Comparison of ENCODE assay signal across 8 cellular contexts in the genomic region with DNA sequence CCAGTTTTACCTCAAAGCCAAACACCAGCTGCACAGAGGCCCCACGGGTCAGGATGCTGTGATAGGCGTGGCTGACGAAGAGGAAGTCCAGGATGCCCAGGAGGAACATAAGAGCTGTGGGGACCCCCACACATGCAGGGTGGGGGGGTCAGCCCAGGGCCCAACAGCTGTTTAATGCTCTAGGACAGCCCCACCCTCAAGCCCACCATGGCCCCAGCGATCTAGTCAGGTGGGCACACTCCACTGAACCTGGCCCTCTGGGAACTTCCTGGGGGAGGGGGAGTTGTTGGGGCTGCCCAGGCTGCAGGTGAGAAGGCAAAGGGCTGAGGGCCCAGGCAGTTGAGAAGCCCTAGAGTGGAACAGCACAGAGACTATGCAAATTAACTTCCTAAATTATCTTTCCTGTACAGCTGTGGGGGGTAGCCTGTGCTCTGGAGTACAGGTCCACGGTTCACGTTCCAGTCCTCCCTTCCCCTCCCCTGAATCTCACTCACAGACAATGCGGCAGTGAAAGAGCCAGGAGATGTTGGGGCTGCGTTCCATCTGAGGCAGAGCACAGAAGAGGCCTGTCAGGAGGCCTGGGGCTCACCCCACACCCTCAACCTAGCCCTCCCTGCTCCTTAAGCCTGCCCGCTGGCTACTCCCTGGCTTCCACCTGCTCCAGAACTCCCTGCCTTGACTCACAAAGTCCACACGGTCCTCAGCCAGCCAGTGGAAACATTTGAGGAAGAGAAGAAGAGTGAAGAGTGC. TPM values are rescaled to one million over a fixed set of nuclear protein-coding genes. Genes with fewer than 3 reads are reported as not detected.
DNase-seq lines count a peak whose midpoint lies in the region; ATAC-seq and TF ChIP-seq lines count a peak whose summit lies in the region.

No MANE protein-coding gene starts in this region.

- TF ChIP-seq CTCF in DND-41 (IDR thresholded peaks at IDR 0.05; ENCODE audit: borderline replicate concordance, extremely low read depth, low read length, poor library complexity, severe bottlenecking) = no peak
- no peak for TF ChIP-seq CTCF in nephron (IDR thresholded peaks at IDR 0.05; ENCODE audit: unreplicated experiment in 3 of 3)

- H3K36me3 ChIP-seq in DND-41 (ENCODE audit: insufficient read depth, low read length) = peaks cover 56% of the 10 kb centered on the region

- H3K4me2 ChIP-seq in DND-41 (ENCODE audit: insufficient read depth, low read length) = peak overlapping the region; percentile 83

- ATAC-seq in DND-41 (ENCODE audit: insufficient read depth, low read depth) = no peak
- ATAC-seq in GM21723 (IDR thresholded peaks at IDR 0.05; ENCODE audit: unreplicated experiment) = peak; percentile 43
- ATAC-seq in left lobe of liver = no peak
- ATAC-seq in GM18870 (IDR thresholded peaks at IDR 0.05; ENCODE audit: unreplicated experiment) = no peak

- H3K27me3 ChIP-seq in DND-41 (ENCODE audit: insufficient read depth, low read length, poor library complexity) = no peaks in the 10 kb centered on the region

- peak overlapping the region; percentile 97 for H3K27ac Mint-ChIP-seq in activated T-helper 1 cell treated with anti-CD3 and anti-CD28 coated beads, Interleukin-12 subunit alpha, Interleukin-12 subunit beta, Interleukin-2, Interleukin-4 antibody, amounts not matched to agents 30 ng/mL and 10 ng/mL and 1 ng/mL, durations not matched to agents 14 hours and 24 hours and 36 hours
- H3K27ac Mint-ChIP-seq in nephron = peak overlapping the region; percentile 100

- H3K4me3 Mint-ChIP-seq in activated T-helper 1 cell treated with anti-CD3 and anti-CD28 coated beads, Interleukin-12 subunit alpha, Interleukin-12 subunit beta, Interleukin-2, Interleukin-4 antibody, amounts not matched to agents 30 ng/mL and 10 ng/mL and 1 ng/mL, durations not matched to agents 14 hours and 24 hours and 36 hours = peak overlapping the region; percentile 97
- peak overlapping the region; percentile 99 to 100 (median 100) for H3K4me3 Mint-ChIP-seq in nephron

- peaks cover 26% of the 10 kb centered on the region for H3K79me2 ChIP-seq in DND-41 (ENCODE audit: insufficient read depth, low read length)

- peaks cover 16% of the 10 kb centered on the region for H3K36me3 Mint-ChIP-seq in activated T-helper 1 cell treated with anti-CD3 and anti-CD28 coated beads, Interleukin-12 subunit alpha, Interleukin-12 subunit beta, Interleukin-2, Interleukin-4 antibody, amounts not matched to agents 30 ng/mL and 10 ng/mL and 1 ng/mL, durations not matched to agents 14 hours and 24 hours and 36 hours (ENCODE audit: low read depth)
- peaks cover 9% of the 10 kb centered on the region for H3K36me3 Mint-ChIP-seq in nephron (ENCODE audit: low read depth)

- peak overlapping the region; percentile 82; the same call in 1 of the 2 replicates for H3K9ac ChIP-seq in DND-41 (ENCODE audit: low read depth, low read length)

- peak overlapping the region in 1 of 2 experiments; percentile 86; a peak in 3 of 4 replicates for H3K4me3 ChIP-seq in DND-41 (ENCODE audit: low read depth in 1 of 2, low read length in 2 of 2)

- DNase-seq in DND-41 = no peak
- no peak for DNase-seq in activated T-helper 1 cell treated with anti-CD3 and anti-CD28 coated beads, Interleukin-12 subunit alpha, Interleukin-12 subunit beta, Interleukin-2, Interleukin-4 antibody, amounts not matched to agents 30 ng/mL and 10 ng/mL and 1 ng/mL, durations not matched to agents 14 hours and 24 hours and 36 hours (ENCODE audit: low spot score)
- DNase-seq in NCI-H2107 (lab: John Stamatoyannopoulos, UW) = no peak
- no peak for DNase-seq in hippocampal formation (lab: John Stamatoyannopoulos, UW)
- DNase-seq in left lobe of liver (ENCODE audit: low spot score) = no peak

- H2AFZ ChIP-seq in DND-41 (ENCODE audit: low read depth, low read length) = no peak overlapping the region

- intact Hi-C loops in activated T-helper 1 cell treated with anti-CD3 and anti-CD28 coated beads, Interleukin-12 subunit alpha, Interleukin-12 subunit beta, Interleukin-2, Interleukin-4 antibody, amounts not matched to agents 30 ng/mL and 10 ng/mL and 1 ng/mL, durations not matched to agents 14 hours and 24 hours and 36 hours (cut with micrococcal nuclease) = no loop called here

- no peak overlapping the region for H3K27ac ChIP-seq in DND-41 (ENCODE audit: low read length)

- no peaks in the 10 kb centered on the region for H3K9me3 Mint-ChIP-seq in activated T-helper 1 cell treated with anti-CD3 and anti-CD28 coated beads, Interleukin-12 subunit alpha, Interleukin-12 subunit beta, Interleukin-2, Interleukin-4 antibody, amounts not matched to agents 30 ng/mL and 10 ng/mL and 1 ng/mL, durations not matched to agents 14 hours and 24 hours and 36 hours
- H3K9me3 Mint-ChIP-seq in nephron = no peaks in the 10 kb centered on the region

- H3K9me3 ChIP-seq in DND-41 (ENCODE audit: insufficient read depth, low read length, severe bottlenecking) = no peaks in the 10 kb centered on the region

- no peaks in the 10 kb centered on the region for H3K27me3 Mint-ChIP-seq in activated T-helper 1 cell treated with anti-CD3 and anti-CD28 coated beads, Interleukin-12 subunit alpha, Interleukin-12 subunit beta, Interleukin-2, Interleukin-4 antibody, amounts not matched to agents 30 ng/mL and 10 ng/mL and 1 ng/mL, durations not matched to agents 14 hours and 24 hours and 36 hours (ENCODE audit: insufficient read depth)
- H3K27me3 Mint-ChIP-seq in nephron (ENCODE audit: low read depth) = peaks cover 5% of the 10 kb centered on the region

- peaks cover 21% of the 10 kb centered on the region for H4K20me1 ChIP-seq in DND-41 (ENCODE audit: insufficient read depth, low read length)

- peaks cover 29% of the 10 kb centered on the region for H3K4me1 ChIP-seq in DND-41 (ENCODE audit: insufficient read depth, low read length)

- H3K4me1 Mint-ChIP-seq in activated T-helper 1 cell treated with anti-CD3 and anti-CD28 coated beads, Interleukin-12 subunit alpha, Interleukin-12 subunit beta, Interleukin-2, Interleukin-4 antibody, amounts not matched to agents 30 ng/mL and 10 ng/mL and 1 ng/mL, durations not matched to agents 14 hours and 24 hours and 36 hours (ENCODE audit: low read depth) = peaks cover 32% of the 10 kb centered on the region
- peaks cover 30% of the 10 kb centered on the region for H3K4me1 Mint-ChIP-seq in nephron

RNA-seq across cellular contexts. Expression of a gene that starts 1.9 kb away (rescaled TPM):
- total RNA-seq in activated T-helper 1 cell treated with anti-CD3 and anti-CD28 coated beads, Interleukin-12 subunit alpha, Interleukin-12 subunit beta, Interleukin-2, Interleukin-4 antibody, amounts not matched to agents 30 ng/mL and 10 ng/mL and 1 ng/mL, durations not matched to agents 14 hours and 24 hours and 36 hours = 42.3 and 45.8 TPM in 2 replicates
- total RNA-seq in left lobe of liver = 110 TPM

RNA-seq across cellular contexts. Expression of a gene that starts 10.3 kb away (rescaled TPM):
- total RNA-seq in activated T-helper 1 cell treated with anti-CD3 and anti-CD28 coated beads, Interleukin-12 subunit alpha, Interleukin-12 subunit beta, Interleukin-2, Interleukin-4 antibody, amounts not matched to agents 30 ng/mL and 10 ng/mL and 1 ng/mL, durations not matched to agents 14 hours and 24 hours and 36 hours = 76.0 and 76.4 TPM in 2 replicates
- 31.3 TPM for total RNA-seq in left lobe of liver

RNA-seq across cellular contexts. Expression of a gene that starts 10.5 kb away (rescaled TPM):
- total RNA-seq in activated T-helper 1 cell treated with anti-CD3 and anti-CD28 coated beads, Interleukin-12 subunit alpha, Interleukin-12 subunit beta, Interleukin-2, Interleukin-4 antibody, amounts not matched to agents 30 ng/mL and 10 ng/mL and 1 ng/mL, durations not matched to agents 14 hours and 24 hours and 36 hours = 1,004 and 1,020 TPM in 2 replicates
- total RNA-seq in left lobe of liver = 430 TPM

RNA-seq across cellular contexts. Expression of a gene that starts 14.9 kb away (rescaled TPM):
- 20.8 and 22.1 TPM in 2 replicates for total RNA-seq in activated T-helper 1 cell treated with anti-CD3 and anti-CD28 coated beads, Interleukin-12 subunit alpha, Interleukin-12 subunit beta, Interleukin-2, Interleukin-4 antibody, amounts not matched to agents 30 ng/mL and 10 ng/mL and 1 ng/mL, durations not matched to agents 14 hours and 24 hours and 36 hours
- 8.8 TPM for total RNA-seq in left lobe of liver

RNA-seq across cellular contexts. Expression of a gene that starts 20.7 kb away (rescaled TPM):
- total RNA-seq in activated T-helper 1 cell treated with anti-CD3 and anti-CD28 coated beads, Interleukin-12 subunit alpha, Interleukin-12 subunit beta, Interleukin-2, Interleukin-4 antibody, amounts not matched to agents 30 ng/mL and 10 ng/mL and 1 ng/mL, durations not matched to agents 14 hours and 24 hours and 36 hours = 32.2 and 32.8 TPM in 2 replicates
- total RNA-seq in left lobe of liver = 97.6 TPM
